In genomic region chr9:129665814-129666511, GRCh38 we compare ENCODE assay signal across 9 cellular contexts. TPM values are rescaled to one million over a fixed set of nuclear protein-coding genes. Genes with fewer than 3 reads are reported as not detected.
DNase-seq lines count a peak whose midpoint lies in the region; ATAC-seq and TF ChIP-seq lines count a peak whose summit lies in the region.
"Had no signal": no experiment of that assay in that cellular context is flagged by ENCODE, and none has a peak within 500 bp of the region (broad histone marks: within the 10 kb centered on the region; RNA-seq: fewer than 3 reads in every experiment).

No MANE protein-coding gene starts in this region.

- no peaks in the 10 kb centered on the region for H3K36me3 ChIP-seq in right atrium auricular region

- H3K4me1 Mint-ChIP-seq in T-helper 17 cell (peaks cover 5% of the 10 kb centered on the region), endothelial cell (ENCODE audit: unreplicated experiment) (peaks cover 4% of the 10 kb centered on the region)

- H3K4me3 Mint-ChIP-seq in T-helper 17 cell: peak overlapping the region; percentile 85
- H3K4me3 Mint-ChIP-seq in endothelial cell (ENCODE audit: unreplicated experiment): no peak overlapping the region

- H3K9me3 ChIP-seq in T-helper 17 cell (ENCODE audit: control insufficient read depth, low read length, poor library complexity, severe bottlenecking) (no peaks in the 10 kb centered on the region), right atrium auricular region (no peaks in the 10 kb centered on the region)

- H3K27ac Mint-ChIP-seq in T-helper 17 cell (no peak overlapping the region), endothelial cell (ENCODE audit: unreplicated experiment) (no peak overlapping the region)

- H3K4me1 ChIP-seq in right atrium auricular region: peaks cover 0 to 15% of the 10 kb centered on the region in 2 donors

- DNase-seq in D341Med (ENCODE audit: low spot score) (peak; percentile 76), T-helper 17 cell (no peak), right atrium auricular region (ENCODE audit: low spot score) (no peak), GM19238 (ENCODE audit: insufficient read length, low spot score) (no peak), endothelial cell (ENCODE audit: low spot score) (no peak)
- DNase-seq in stimulated activated CD4-positive, alpha-beta T cell treated with anti-CD3 and anti-CD28 coated beads, Interleukin-2, amount 100 ng/mL, for 48 hours: no peak

- TF ChIP-seq CTCF in right atrium auricular region (IDR thresholded peaks at IDR 0.05) (no peak), endothelial cell (IDR thresholded peaks at IDR 0.05; ENCODE audit: unreplicated experiment) (no peak)

- peaks cover 8% of the 10 kb centered on the region for H3K27me3 Mint-ChIP-seq in T-helper 17 cell
- peaks cover 9% of the 10 kb centered on the region for H3K27me3 Mint-ChIP-seq in endothelial cell (ENCODE audit: unreplicated experiment)

- no peaks in the 10 kb centered on the region for H3K9me3 Mint-ChIP-seq in endothelial cell (ENCODE audit: unreplicated experiment)

- H3K27me3 ChIP-seq in right atrium auricular region: peaks cover 0 to 8% of the 10 kb centered on the region in 2 donors

- H3K36me3 Mint-ChIP-seq in T-helper 17 cell (ENCODE audit: low read depth) (no peaks in the 10 kb centered on the region), endothelial cell (ENCODE audit: low read depth, unreplicated experiment) (no peaks in the 10 kb centered on the region)

- ATAC-seq in T-helper 17 cell (peak; percentile 23), HG02840 (IDR thresholded peaks at IDR 0.05; ENCODE audit: low FRiP score, unreplicated experiment) (no peak)

- peak overlapping the region; percentile 31 to 51 for H3K4me3 ChIP-seq in right atrium auricular region
- H3K4me3 ChIP-seq in skin epidermis: peak overlapping the region; percentile 24 to 57 (median 42)

- H3K27ac ChIP-seq in right atrium auricular region: peak overlapping the region in 1 of 2 donors; percentile 26
- peak overlapping the region in 17 of 21 experiments; percentile 11 to 87 (median 64) for H3K27ac ChIP-seq in skin epidermis

RNA-seq across cellular contexts. Expression of gene PRRX2, which starts 0.5 kb away (rescaled TPM):
- total RNA-seq in T-helper 17 cell: not detected
- 1 to 10 TPM; 1.1 to 6.9 TPM for total RNA-seq in right atrium auricular region
- 0.21 TPM for total RNA-seq in endothelial cell (ENCODE audit: unreplicated experiment)
- total RNA-seq: RPMI7951 had no signal

RNA-seq across cellular contexts. Expression of gene ASB6, which starts 24.0 kb away (rescaled TPM):
- total RNA-seq in T-helper 17 cell (10 to 100 TPM; 21.9 to 28.7 TPM), right atrium auricular region (10 to 100 TPM; 10.2 to 12.6 TPM), endothelial cell (ENCODE audit: unreplicated experiment) (26.2 TPM)

RNA-seq across cellular contexts. Expression of gene NTMT1, which starts 40.0 kb away (rescaled TPM):
- total RNA-seq in T-helper 17 cell (10 to 100 TPM; 27.0 to 27.8 TPM), right atrium auricular region (10 to 100 TPM; 33.7 to 36.0 TPM), endothelial cell (ENCODE audit: unreplicated experiment) (16.7 TPM)

RNA-seq across cellular contexts. Expression of gene C9orf50, which starts 45.1 kb away (rescaled TPM):
- total RNA-seq in T-helper 17 cell: not detected
- not detected for total RNA-seq in right atrium auricular region
- total RNA-seq in endothelial cell (ENCODE audit: unreplicated experiment): not detected
- total RNA-seq: RPMI7951 had no signal
